1 cellular context compared by ENCODE assay signal in genomic region chr7:106679153-106679931, GRCh38.
TF ChIP-seq lines count a peak whose summit lies in the region.

No MANE protein-coding gene starts in this region.

TF ChIP-seq in K562, 482 proteins besides CTCF, POLR2A, EP300 and RAD21 (continued from another document and continues in another):
- TF ChIP-seq NKRF (IDR thresholded peaks at IDR 0.05; ENCODE audit: borderline replicate concordance) = no peak
- no peak for TF ChIP-seq U2AF1 (optimal IDR thresholded peaks at IDR 0.05; ENCODE audit: low read depth, low read length)
- no peak for TF ChIP-seq TFE3 (CRISPR knock-in tag; IDR thresholded peaks at IDR 0.05)
- TF ChIP-seq GABPA (tag; conservative IDR thresholded peaks at IDR 0.05; ENCODE audit: low read depth) = peak; percentile 12; the same call in 1 of the 2 replicates
- no peak for TF ChIP-seq FOXO4 (CRISPR knock-in tag; IDR thresholded peaks at IDR 0.05)
- no peak for TF ChIP-seq ZNF445 (CRISPR knock-in tag; IDR thresholded peaks at IDR 0.05; ENCODE audit: low read depth)
- no peak; the same call in 1 of the 2 replicates for TF ChIP-seq TAL1 (IDR thresholded peaks at IDR 0.05)
- TF ChIP-seq C11orf30 (IDR thresholded peaks at IDR 0.05; ENCODE audit: low read depth) = peak; percentile 14; the same call in 1 of the 2 replicates
- no peak for TF ChIP-seq CBX8 (IDR thresholded peaks at IDR 0.05; ENCODE audit: borderline replicate concordance, extremely low read depth, low read depth, low read length, poor library complexity, severe bottlenecking)
- TF ChIP-seq SMAD4 (CRISPR knock-in tag; conservative IDR thresholded peaks at IDR 0.05) = peak; percentile 93
- TF ChIP-seq MXI1 (IDR thresholded peaks at IDR 0.05; ENCODE audit: low read depth, low read length) = no peak
- TF ChIP-seq ZMIZ1 (IDR thresholded peaks at IDR 0.05; ENCODE audit: low read depth in 2 of 2, low read length in 2 of 2) = no peak
- no peak for TF ChIP-seq BRF2 (IDR thresholded peaks at IDR 0.05; ENCODE audit: borderline replicate concordance, insufficient read depth, insufficient read length)
- no peak for TF ChIP-seq CBFB (CRISPR knock-in tag; IDR thresholded peaks at IDR 0.05)
- TF ChIP-seq ZFP91 (CRISPR knock-in tag; IDR thresholded peaks at IDR 0.05) = no peak
- no peak for TF ChIP-seq HMGXB4 (CRISPR knock-in tag; IDR thresholded peaks at IDR 0.05)
- TF ChIP-seq ZNF586 (CRISPR knock-in tag; conservative IDR thresholded peaks at IDR 0.05) = no peak
- TF ChIP-seq ETS2 (tag; IDR thresholded peaks at IDR 0.05; ENCODE audit: borderline replicate concordance, poor library complexity, severe bottlenecking) = no peak
- TF ChIP-seq ZBTB17 (CRISPR knock-in tag; IDR thresholded peaks at IDR 0.05) = no peak
- no peak for TF ChIP-seq NFXL1 (CRISPR knock-in tag; IDR thresholded peaks at IDR 0.05)
- no peak for TF ChIP-seq MXD1 (CRISPR knock-in tag; IDR thresholded peaks at IDR 0.05; ENCODE audit: borderline replicate concordance, poor library complexity, severe bottlenecking)
- TF ChIP-seq ATF1 (CRISPR knock-in tag; IDR thresholded peaks at IDR 0.05) = no peak
- TF ChIP-seq ATF1 (tag; IDR thresholded peaks at IDR 0.05) = peak; percentile 78
- TF ChIP-seq BRD4 (IDR thresholded peaks at IDR 0.05) = no peak
- no peak for TF ChIP-seq ZNF695 (CRISPR knock-in tag; IDR thresholded peaks at IDR 0.05)
- no peak for TF ChIP-seq ARHGAP35 (IDR thresholded peaks at IDR 0.05; ENCODE audit: partially characterized antibody)
- TF ChIP-seq MLLT1 (IDR thresholded peaks at IDR 0.05) = no peak
- TF ChIP-seq ZNF785 (CRISPR knock-in tag; IDR thresholded peaks at IDR 0.05) = no peak
- no peak for TF ChIP-seq E2F6 (IDR thresholded peaks at IDR 0.05; ENCODE audit: borderline replicate concordance in 1 of 2, extremely low read depth in 1 of 2, insufficient read depth in 1 of 2, insufficient read length in 1 of 2, low read depth in 1 of 2, low read length in 1 of 2, poor library complexity in 1 of 2, severe bottlenecking in 1 of 2)
- TF ChIP-seq E2F5 (CRISPR knock-in tag; IDR thresholded peaks at IDR 0.05) = no peak
- no peak for TF ChIP-seq ZNF699 (CRISPR knock-in tag; IDR thresholded peaks at IDR 0.05; ENCODE audit: insufficient replicate concordance)
- TF ChIP-seq ARID3B (CRISPR knock-in tag; IDR thresholded peaks at IDR 0.05; ENCODE audit: borderline replicate concordance) = no peak
- TF ChIP-seq STAT5A (IDR thresholded peaks at IDR 0.05; ENCODE audit: borderline replicate concordance, low read length) = peak; percentile 56
- no peak for TF ChIP-seq NR1H2 (CRISPR knock-in tag; IDR thresholded peaks at IDR 0.05)
- TF ChIP-seq TEAD2 (tag; IDR thresholded peaks at IDR 0.05) = no peak
- peak; percentile 57; the same call in 1 of the 2 replicates for TF ChIP-seq LCOR (CRISPR knock-in tag; IDR thresholded peaks at IDR 0.05)
- TF ChIP-seq ZFP30 (CRISPR knock-in tag; IDR thresholded peaks at IDR 0.05; ENCODE audit: borderline replicate concordance) = no peak
- TF ChIP-seq ELF4 (CRISPR knock-in tag; IDR thresholded peaks at IDR 0.05) = peak; percentile 48; the same call in 1 of the 2 replicates
